ENCODE assay signal across 7 cellular contexts in genomic region chr19:11597202-11598102, GRCh38.
DNase-seq lines count a peak whose midpoint lies in the region; ATAC-seq and TF ChIP-seq lines count a peak whose summit lies in the region.

TSS of gene ZNF627 (plus strand) at chr19:11597483. CDS start at chr19:11597628, 145 bp downstream.

- peak; percentile 94 for TF ChIP-seq POLR2A in GM18505 (IDR thresholded peaks at IDR 0.05; ENCODE audit: borderline replicate concordance, extremely low read depth, insufficient read depth, insufficient read length)

- TF ChIP-seq CTCF in astrocyte of the spinal cord (IDR thresholded peaks at IDR 0.05; ENCODE audit: low read depth, low read length) (peak; percentile 5), retinal pigment epithelial cell (conservative IDR thresholded peaks at IDR 0.05; ENCODE audit: low read depth, low read length) (peak; percentile 18)

- peak within 1 kb of the TSS; percentile 98 for H3K4me3 ChIP-seq in astrocyte of the spinal cord (ENCODE audit: low read depth, low read length)
- peak within 1 kb of the TSS; percentile 90 for H3K4me3 ChIP-seq in retinal pigment epithelial cell (ENCODE audit: low read length)

- in situ Hi-C loops in astrocyte of the spinal cord (cut with HindIII; ENCODE audit: low sequenced_read_pairs), result no loop called here

- ATAC-seq in GM18505 (IDR thresholded peaks at IDR 0.05; ENCODE audit: unreplicated experiment) (peak; percentile 95), HG02973 (IDR thresholded peaks at IDR 0.05; ENCODE audit: unreplicated experiment) (peak; percentile 97)

- DNase-seq in NCI-H2029 (lab: John Stamatoyannopoulos, UW), result peak; percentile 97
- DNase-seq in T1000 (lab: John Stamatoyannopoulos, UW), result peak; percentile 93
- peak; percentile 98 for DNase-seq in astrocyte of the spinal cord (ENCODE audit: low read depth, low spot score)
- peak; percentile 75 to 99 (median 95) for DNase-seq in hypothalamus (lab: John Stamatoyannopoulos, UW)
- peak; percentile 93 for DNase-seq in retinal pigment epithelial cell (ENCODE audit: low read depth)

Comparison
In these comparisons a context has a peak if more than half of its experiments do, and no peak if none do; other contexts are left out.
1. Peak in every context shown above with its lines: DNase-seq, ATAC-seq and H3K4me3 ChIP-seq.